In the genomic region with DNA sequence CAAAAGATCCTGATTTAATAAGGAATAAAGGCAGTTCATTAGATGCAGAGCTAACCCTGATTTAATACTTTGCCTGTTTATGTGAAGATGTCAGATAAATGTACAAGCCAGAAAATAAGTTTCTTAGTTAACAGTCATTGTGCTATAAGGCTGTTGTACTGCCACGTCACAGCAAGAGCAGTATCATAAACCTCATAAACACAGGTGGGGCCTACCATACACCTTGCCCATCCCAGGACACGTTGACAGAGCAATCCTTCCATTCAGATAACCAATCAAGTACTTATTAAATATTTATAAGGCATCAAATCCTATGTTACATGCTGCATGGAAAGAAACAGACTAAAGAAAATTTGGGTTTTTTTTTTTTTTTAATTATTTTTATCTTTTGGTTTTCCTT, we compare ENCODE assay signal across 26 cellular contexts. TPM values are rescaled to one million over a fixed set of nuclear protein-coding genes. Genes with fewer than 3 reads are reported as not detected.
DNase-seq lines count a peak whose midpoint lies in the region; ATAC-seq, FAIRE-seq and TF ChIP-seq lines count a peak whose summit lies in the region.
"Had no signal": no experiment of that assay in that cellular context is flagged by ENCODE, and none has a peak within 500 bp of the region (broad histone marks: within the 10 kb centered on the region; RNA-seq: fewer than 3 reads in every experiment).

No MANE protein-coding gene starts in this region.

- intact Hi-C loops in left colon (cut with DNase I, micrococcal nuclease): no loop called here

- no peak overlapping the region for H3K4me3 ChIP-seq in CD4-positive, CD25-positive, alpha-beta regulatory T cell (ENCODE audit: low read depth, low read length)
- no peak overlapping the region for H3K4me3 ChIP-seq in small intestine (ENCODE audit: low read depth in 1 of 2, low read length in 2 of 2)
- H3K4me3 ChIP-seq: A549; BLaER1 treated with 17β-estradiol and CSF1 and Interleukin-3, amounts not matched to agents 10 nM and 100 nM had no signal

- no peaks in the 10 kb centered on the region for H3K9me3 Mint-ChIP-seq in CD4-positive, CD25-positive, alpha-beta regulatory T cell
- H3K9me3 Mint-ChIP-seq: CD4-positive, alpha-beta memory T cell; H9 had no signal

- H3K27ac ChIP-seq in CD4-positive, CD25-positive, alpha-beta regulatory T cell (ENCODE audit: insufficient read depth, low read length, poor library complexity, severe bottlenecking): no peak overlapping the region
- no peak overlapping the region for H3K27ac ChIP-seq in small intestine (ENCODE audit: low read depth in 1 of 2, low read length in 1 of 2)
- H3K27ac ChIP-seq: A549; BLaER1 treated with 17β-estradiol and CSF1 and Interleukin-3, amounts not matched to agents 10 nM and 100 nM had no signal

- no peaks in the 10 kb centered on the region for H3K27me3 ChIP-seq in CD4-positive, CD25-positive, alpha-beta regulatory T cell (ENCODE audit: control insufficient read depth, insufficient read depth, low read length)
- H3K27me3 ChIP-seq in small intestine (ENCODE audit: control insufficient read depth in 2 of 2, insufficient read depth in 2 of 2, low read length in 2 of 2): no peaks in the 10 kb centered on the region
- H3K27me3 ChIP-seq: BLaER1 treated with 17β-estradiol and CSF1 and Interleukin-3, amounts not matched to agents 10 nM and 100 nM had no signal

- H3K36me3 ChIP-seq in CD4-positive, CD25-positive, alpha-beta regulatory T cell (ENCODE audit: control insufficient read depth, insufficient read depth, low read length): peaks cover 76% of the 10 kb centered on the region
- peaks cover 4 to 19% of the 10 kb centered on the region in 2 donors for H3K36me3 ChIP-seq in small intestine (ENCODE audit: control insufficient read depth in 2 of 2, insufficient read depth in 2 of 2, low read length in 2 of 2)

- H3K27me3 Mint-ChIP-seq in CD4-positive, CD25-positive, alpha-beta regulatory T cell: no peaks in the 10 kb centered on the region
- H3K27me3 Mint-ChIP-seq: CD4-positive, alpha-beta memory T cell had no signal

- no peak for ATAC-seq in CD4-positive, CD25-positive, alpha-beta regulatory T cell (ENCODE audit: low read depth in 2 of 2)
- peak; percentile 97 for ATAC-seq in left colon
- ATAC-seq in HG03565 (IDR thresholded peaks at IDR 0.05; ENCODE audit: unreplicated experiment): no peak
- ATAC-seq: A549, PC-3, Right ventricle myocardium inferior had no signal

- peaks cover 58% of the 10 kb centered on the region for H3K36me3 Mint-ChIP-seq in CD4-positive, CD25-positive, alpha-beta regulatory T cell

- no peak for DNase-seq in CD4-positive, CD25-positive, alpha-beta regulatory T cell
- DNase-seq in left colon (no peak), small intestine (peak; percentile 60), T-helper 2 cell (no peak), NCI-H1105 (lab: John Stamatoyannopoulos, UW) (no peak)
- DNase-seq: AML-193; CD4-positive, alpha-beta memory T cell; COR-L47; DMS53; H9; KBM-7; MV-4-11; NCI-H1105 treated with DMSO at 0.1 percent for 48 hours; NCI-H146; NCI-H1930; NCI-H2107; NCI-H524 treated with DMSO at 0.1 percent for 48 hours; NCI-H774; PC-3 had no signal

- FAIRE-seq in small intestine (lab: Jason Lieb, UNC): no peak
- FAIRE-seq: A549, GM18507, HTR-8/SVneo had no signal

- no peak overlapping the region for H3K4me3 Mint-ChIP-seq in CD4-positive, CD25-positive, alpha-beta regulatory T cell
- H3K4me3 Mint-ChIP-seq: CD4-positive, alpha-beta memory T cell; H9 had no signal

- peaks cover 9 to 13% (median 11%) of the 10 kb centered on the region in 4 donors for H3K4me1 Mint-ChIP-seq in CD4-positive, CD25-positive, alpha-beta regulatory T cell

- WGBS in small intestine, 3 donors: 24 to 53% (median 50%) methylated on average over 2 of the region's 2 CpGs

- H3K9me3 ChIP-seq in CD4-positive, CD25-positive, alpha-beta regulatory T cell (ENCODE audit: control insufficient read depth in 2 of 2, low read length in 2 of 2): no peaks in the 10 kb centered on the region
- H3K9me3 ChIP-seq in small intestine (ENCODE audit: control insufficient read depth, low read depth): no peaks in the 10 kb centered on the region
- H3K9me3 ChIP-seq: A549; BLaER1 treated with 17β-estradiol and CSF1 and Interleukin-3, amounts not matched to agents 10 nM and 100 nM had no signal

- H3K4me1 ChIP-seq in CD4-positive, CD25-positive, alpha-beta regulatory T cell (ENCODE audit: control insufficient read depth, insufficient read depth, low read length, poor library complexity, severe bottlenecking): no peaks in the 10 kb centered on the region
- no peaks in the 10 kb centered on the region for H3K4me1 ChIP-seq in small intestine (ENCODE audit: control insufficient read depth in 2 of 2, insufficient read depth in 1 of 2, low read depth in 1 of 2, low read length in 1 of 2)
- H3K4me1 ChIP-seq: A549 had no signal

- peak overlapping the region; percentile 46 to 62 (median 48) for H3K27ac Mint-ChIP-seq in CD4-positive, CD25-positive, alpha-beta regulatory T cell

TF ChIP-seq in PFSK-1, 5 proteins besides CTCF, POLR2A, EP300 and RAD21:
- TF ChIP-seq, protein P1, sequence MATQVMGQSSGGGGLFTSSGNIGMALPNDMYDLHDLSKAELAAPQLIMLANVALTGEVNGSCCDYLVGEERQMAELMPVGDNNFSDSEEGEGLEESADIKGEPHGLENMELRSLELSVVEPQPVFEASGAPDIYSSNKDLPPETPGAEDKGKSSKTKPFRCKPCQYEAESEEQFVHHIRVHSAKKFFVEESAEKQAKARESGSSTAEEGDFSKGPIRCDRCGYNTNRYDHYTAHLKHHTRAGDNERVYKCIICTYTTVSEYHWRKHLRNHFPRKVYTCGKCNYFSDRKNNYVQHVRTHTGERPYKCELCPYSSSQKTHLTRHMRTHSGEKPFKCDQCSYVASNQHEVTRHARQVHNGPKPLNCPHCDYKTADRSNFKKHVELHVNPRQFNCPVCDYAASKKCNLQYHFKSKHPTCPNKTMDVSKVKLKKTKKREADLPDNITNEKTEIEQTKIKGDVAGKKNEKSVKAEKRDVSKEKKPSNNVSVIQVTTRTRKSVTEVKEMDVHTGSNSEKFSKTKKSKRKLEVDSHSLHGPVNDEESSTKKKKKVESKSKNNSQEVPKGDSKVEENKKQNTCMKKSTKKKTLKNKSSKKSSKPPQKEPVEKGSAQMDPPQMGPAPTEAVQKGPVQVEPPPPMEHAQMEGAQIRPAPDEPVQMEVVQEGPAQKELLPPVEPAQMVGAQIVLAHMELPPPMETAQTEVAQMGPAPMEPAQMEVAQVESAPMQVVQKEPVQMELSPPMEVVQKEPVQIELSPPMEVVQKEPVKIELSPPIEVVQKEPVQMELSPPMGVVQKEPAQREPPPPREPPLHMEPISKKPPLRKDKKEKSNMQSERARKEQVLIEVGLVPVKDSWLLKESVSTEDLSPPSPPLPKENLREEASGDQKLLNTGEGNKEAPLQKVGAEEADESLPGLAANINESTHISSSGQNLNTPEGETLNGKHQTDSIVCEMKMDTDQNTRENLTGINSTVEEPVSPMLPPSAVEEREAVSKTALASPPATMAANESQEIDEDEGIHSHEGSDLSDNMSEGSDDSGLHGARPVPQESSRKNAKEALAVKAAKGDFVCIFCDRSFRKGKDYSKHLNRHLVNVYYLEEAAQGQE (IDR thresholded peaks at IDR 0.05; ENCODE audit: insufficient read depth in 1 of 2, low read depth in 2 of 2, low read length in 2 of 2): no peak
- TF ChIP-seq POLR2AphosphoS5 (IDR thresholded peaks at IDR 0.05; ENCODE audit: low read depth, low read length): peak; percentile 32; the same call in 1 of the 2 replicates

RNA-seq across cellular contexts. Expression of a gene that starts 36.5 kb away (rescaled TPM):
- 53.4 TPM for total RNA-seq in CD4-positive, CD25-positive, alpha-beta regulatory T cell
- 10 to 100 TPM; 42.0 to 73.7 (median 53.9) TPM for polyA plus RNA-seq in CD4-positive, CD25-positive, alpha-beta regulatory T cell
- polyA plus RNA-seq in PFSK-1 (2012; ENCODE audit: insufficient read length, low read depth): 88.6 TPM
- 10 to 100 TPM; 66.7 to 71.0 TPM for total RNA-seq in left colon
- 10 to 100 TPM; 26.7 to 38.0 (median 29.0) TPM for polyA plus RNA-seq in small intestine
